Comparison of ENCODE assay signal across 11 cellular contexts in the genomic region with DNA sequence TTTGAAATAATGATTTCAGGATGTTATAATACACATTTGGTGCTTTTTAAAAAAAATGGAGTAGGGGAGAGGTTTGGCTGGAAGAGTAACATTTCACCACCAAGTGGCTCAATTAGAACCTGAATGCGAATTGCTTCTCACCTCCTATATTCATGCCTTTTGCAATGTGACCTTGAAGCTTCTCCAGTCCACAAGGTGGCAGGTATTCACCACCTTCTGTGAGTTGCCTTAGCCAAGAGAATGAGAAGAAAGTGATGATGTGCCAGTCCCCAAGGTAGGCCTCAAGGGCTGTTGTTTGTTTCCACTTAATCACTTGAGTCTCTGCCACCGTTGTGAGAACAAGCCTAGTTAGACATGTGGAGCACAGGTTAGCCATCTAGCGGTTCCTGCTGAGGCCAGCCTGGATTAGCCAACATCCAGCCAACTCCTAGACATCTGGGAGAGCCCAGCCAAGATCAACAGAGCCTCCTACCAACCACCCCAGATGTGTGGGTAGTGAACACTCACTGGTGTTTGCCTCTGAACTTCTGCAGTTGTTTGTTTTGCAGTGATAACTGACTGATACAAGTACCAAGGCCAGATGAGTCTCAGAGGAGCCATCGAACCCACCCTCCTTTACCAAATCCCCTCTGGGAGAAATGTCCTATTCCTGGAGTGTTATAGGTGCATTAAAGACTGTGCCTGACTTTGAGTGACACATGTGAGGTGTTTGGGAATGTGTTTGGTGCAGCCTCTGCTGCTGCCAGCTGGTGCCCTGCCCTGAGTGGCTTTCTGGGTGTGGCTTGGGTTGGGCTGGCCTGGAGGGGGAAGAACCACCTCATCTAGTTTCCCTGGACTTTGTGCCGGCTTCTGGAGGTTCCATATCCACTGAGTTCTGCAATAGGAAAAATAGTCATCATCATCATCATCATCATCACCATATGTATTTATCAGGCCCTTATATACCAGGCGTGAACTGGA.
DNase-seq lines count a peak whose midpoint lies in the region; ATAC-seq and TF ChIP-seq lines count a peak whose summit lies in the region.
"Had no signal": no experiment of that assay in that cellular context is flagged by ENCODE, and none has a peak within 500 bp of the region (broad histone marks: within the 10 kb centered on the region; RNA-seq: fewer than 3 reads in every experiment).

No MANE protein-coding gene starts in this region.

- H3K27ac ChIP-seq in transverse colon = peak overlapping the region in 1 of 4 donors; percentile 42
- H3K27ac ChIP-seq: prostate gland had no signal

- peaks cover 4 to 5% of the 10 kb centered on the region in 2 donors for H3K9me3 Mint-ChIP-seq in activated T-cell treated with anti-CD3 and anti-CD28 coated beads, Interleukin-2, amount 50 U/mL, for 72 hours

- no peak overlapping the region for H3K27ac Mint-ChIP-seq in activated T-cell treated with anti-CD3 and anti-CD28 coated beads, Interleukin-2, amount 50 U/mL, for 72 hours

- intact Hi-C loops in transverse colon (cut with DNase I; ENCODE audit: low total_unique reads) = no loop called here

- WGBS in transverse colon (ENCODE audit: low coverage in 1 of 2), 2 donors = 74 to 100% methylated on average over 2 to 6 of the region's 6 CpGs

- no peak for TF ChIP-seq EP300 in transverse colon (IDR thresholded peaks at IDR 0.05; ENCODE audit: low read depth)

- H3K36me3 ChIP-seq in transverse colon = no peaks in the 10 kb centered on the region
- H3K36me3 ChIP-seq: prostate gland had no signal

- DNase-seq in activated T-cell treated with anti-CD3 and anti-CD28 coated beads, Interleukin-2, amount 50 U/mL, for 72 hours = peak; percentile 2 to 11
- DNase-seq in activated T-cell treated with anti-CD3 and anti-CD28 coated beads for 4 hours (no peak), NCI-H748 treated with DMSO at 0.1 percent for 48 hours (lab: John Stamatoyannopoulos, UW) (peak; percentile 3), epithelial cell of esophagus (ENCODE audit: low read depth) (peak; percentile 49), transverse colon (peak; percentile 60), NCI-H1092 (lab: John Stamatoyannopoulos, UW) (no peak)
- DNase-seq: DMS79 treated with DMSO at 0.1 percent for 48 hours; stimulated activated CD4-positive, alpha-beta T cell treated with anti-CD3 and anti-CD28 coated beads, Interleukin-2, amount 100 ng/mL, for 24 hours had no signal

- H3K4me3 Mint-ChIP-seq in activated T-cell treated with anti-CD3 and anti-CD28 coated beads, Interleukin-2, amount 50 U/mL, for 72 hours = no peak overlapping the region

- no peaks in the 10 kb centered on the region for H3K27me3 ChIP-seq in transverse colon

- no peak overlapping the region for H3K4me3 ChIP-seq in epithelial cell of esophagus (ENCODE audit: low read length)
- H3K4me3 ChIP-seq in transverse colon = no peak overlapping the region
- H3K4me3 ChIP-seq: prostate gland had no signal

- peaks cover 0 to 10% (median 4%) of the 10 kb centered on the region in 4 donors for H3K4me1 ChIP-seq in transverse colon
- H3K4me1 ChIP-seq: prostate gland had no signal

- peaks cover 0 to 1% of the 10 kb centered on the region in 2 donors for H3K36me3 Mint-ChIP-seq in activated T-cell treated with anti-CD3 and anti-CD28 coated beads, Interleukin-2, amount 50 U/mL, for 72 hours (ENCODE audit: insufficient read depth in 2 of 2)

- in situ Hi-C loops in transverse colon (cut with MboI; ENCODE audit: low pct_ligation_motif_present in 1 of 4, low pct_unique_long_range_greater_than_20kb in 1 of 4, low sequenced_read_pairs in 3 of 4) = no loop called here

- peak in 1 of 2 donors; percentile 29 for ATAC-seq in activated T-cell treated with anti-CD3 and anti-CD28 coated beads, Interleukin-2, amount 50 U/mL, for 72 hours (replicated peaks in 1 of 2)
- ATAC-seq in HG03354 (IDR thresholded peaks at IDR 0.05; ENCODE audit: poor library complexity, severe bottlenecking, unreplicated experiment) = no peak
- no peak for ATAC-seq in GM19324 (IDR thresholded peaks at IDR 0.05; ENCODE audit: low FRiP score, unreplicated experiment)

- no peaks in the 10 kb centered on the region for H3K27me3 Mint-ChIP-seq in activated T-cell treated with anti-CD3 and anti-CD28 coated beads, Interleukin-2, amount 50 U/mL, for 72 hours (ENCODE audit: low read depth)

- TF ChIP-seq POLR2A in transverse colon (IDR thresholded peaks at IDR 0.05) = no peak

- no peaks in the 10 kb centered on the region for H3K4me1 Mint-ChIP-seq in activated T-cell treated with anti-CD3 and anti-CD28 coated beads, Interleukin-2, amount 50 U/mL, for 72 hours (ENCODE audit: low read depth)

- TF ChIP-seq CTCF in epithelial cell of esophagus (IDR thresholded peaks at IDR 0.05; ENCODE audit: insufficient read depth, low read depth, low read length, missing control alignments) (no peak), transverse colon (IDR thresholded peaks at IDR 0.05) (peak in 3 of 5 experiments; percentile 15 to 38 (median 29))

- no peaks in the 10 kb centered on the region for H3K9me3 ChIP-seq in transverse colon
- H3K9me3 ChIP-seq: prostate gland had no signal

Comparison
In these comparisons a context has a peak if more than half of its experiments do, and no peak if none do; other contexts are left out.
1. DNase-seq: peak in activated T-cell treated with anti-CD3 and anti-CD28 coated beads, Interleukin-2, amount 50 U/mL, for 72 hours (2 of 2), NCI-H748 treated with DMSO at 0.1 percent for 48 hours (single experiment), epithelial cell of esophagus (single experiment) and transverse colon (single experiment); none in activated T-cell treated with anti-CD3 and anti-CD28 coated beads for 4 hours (single experiment) and NCI-H1092 (single experiment).